22 cellular contexts compared by ENCODE assay signal in genomic region chr3:162170581-162170980, GRCh38.
DNase-seq lines count a peak whose midpoint lies in the region; ATAC-seq, FAIRE-seq and TF ChIP-seq lines count a peak whose summit lies in the region.
"Had no signal": no experiment of that assay in that cellular context is flagged by ENCODE, and none has a peak within 500 bp of the region (broad histone marks: within the 10 kb centered on the region; RNA-seq: fewer than 3 reads in every experiment).

No MANE protein-coding gene starts in this region.

- peak; percentile 77 for FAIRE-seq in astrocyte (lab: Jason Lieb, UNC)
- FAIRE-seq: urothelium cell line had no signal

- H3K36me3 Mint-ChIP-seq in astrocyte (ENCODE audit: low read depth, unreplicated experiment) = no peaks in the 10 kb centered on the region
- H3K36me3 Mint-ChIP-seq: activated naive CD8-positive, alpha-beta T cell; CD14-positive monocyte had no signal

- no peaks in the 10 kb centered on the region for H3K4me1 ChIP-seq in astrocyte (ENCODE audit: insufficient read depth, low read length)
- H3K4me1 ChIP-seq: body of pancreas, spleen had no signal

- peak overlapping the region; percentile 15 for H3K27ac ChIP-seq in astrocyte (ENCODE audit: low read depth, low read length)
- H3K27ac ChIP-seq: body of pancreas, heart right ventricle, PC-9, spleen had no signal

- no peak overlapping the region for H3K4me3 Mint-ChIP-seq in astrocyte (ENCODE audit: unreplicated experiment)
- H3K4me3 Mint-ChIP-seq: activated naive CD8-positive, alpha-beta T cell; activated T-helper 1 cell treated with anti-CD3 and anti-CD28 coated beads, Interleukin-12 subunit alpha, Interleukin-12 subunit beta, Interleukin-2, Interleukin-4 antibody, amounts not matched to agents 30 ng/mL and 10 ng/mL and 1 ng/mL, durations not matched to agents 14 hours and 24 hours and 36 hours; CD14-positive monocyte had no signal

- H3K36me3 ChIP-seq in astrocyte (ENCODE audit: insufficient read depth, low read length) = no peaks in the 10 kb centered on the region
- H3K36me3 ChIP-seq: heart right ventricle, spleen had no signal

- H3K27ac Mint-ChIP-seq in astrocyte (ENCODE audit: unreplicated experiment) = no peak overlapping the region
- H3K27ac Mint-ChIP-seq: activated naive CD8-positive, alpha-beta T cell; activated T-helper 1 cell treated with anti-CD3 and anti-CD28 coated beads, Interleukin-12 subunit alpha, Interleukin-12 subunit beta, Interleukin-2, Interleukin-4 antibody, amounts not matched to agents 30 ng/mL and 10 ng/mL and 1 ng/mL, durations not matched to agents 14 hours and 24 hours and 36 hours; CD14-positive monocyte had no signal

- no peak overlapping the region for H3K4me3 ChIP-seq in astrocyte (ENCODE audit: insufficient read depth, low read depth, low read length)
- H3K4me3 ChIP-seq: body of pancreas, heart right ventricle, PC-9, spleen had no signal

- H4K20me1 ChIP-seq in astrocyte (ENCODE audit: insufficient read depth, low read length) = no peaks in the 10 kb centered on the region

- no peaks in the 10 kb centered on the region for H3K79me2 ChIP-seq in astrocyte (ENCODE audit: insufficient read depth, low read length)

- no peak for TF ChIP-seq CTCF in astrocyte (IDR thresholded peaks at IDR 0.05; ENCODE audit: insufficient read depth, low read depth, low read length)

- H2AFZ ChIP-seq in astrocyte (ENCODE audit: low read depth, low read length) = no peak overlapping the region

- H3K4me2 ChIP-seq in astrocyte (ENCODE audit: low read length) = peak overlapping the region; percentile 16
- H3K4me2 ChIP-seq: PC-9 had no signal

- no peaks in the 10 kb centered on the region for H3K27me3 ChIP-seq in astrocyte (ENCODE audit: insufficient read depth, low read length)
- H3K27me3 ChIP-seq: body of pancreas, heart right ventricle, spleen had no signal

- no peak overlapping the region for H3K9ac ChIP-seq in astrocyte (ENCODE audit: low read length)

- H3K9me3 Mint-ChIP-seq in astrocyte (ENCODE audit: unreplicated experiment) = peaks cover 6% of the 10 kb centered on the region
- H3K9me3 Mint-ChIP-seq: activated T-helper 1 cell treated with anti-CD3 and anti-CD28 coated beads, Interleukin-12 subunit alpha, Interleukin-12 subunit beta, Interleukin-2, Interleukin-4 antibody, amounts not matched to agents 30 ng/mL and 10 ng/mL and 1 ng/mL, durations not matched to agents 14 hours and 24 hours and 36 hours had no signal

- H3K9me3 ChIP-seq in astrocyte (ENCODE audit: insufficient read depth, low read depth, low read length) = no peaks in the 10 kb centered on the region
- H3K9me3 ChIP-seq: body of pancreas had no signal

- H3K4me1 Mint-ChIP-seq in astrocyte (ENCODE audit: low read depth, unreplicated experiment) = peaks cover 9% of the 10 kb centered on the region
- H3K4me1 Mint-ChIP-seq: CD14-positive monocyte had no signal

- ATAC-seq in GM19463 (IDR thresholded peaks at IDR 0.05; ENCODE audit: unreplicated experiment) = peak; percentile 74
- peak; percentile 50 for ATAC-seq in HG03442 (IDR thresholded peaks at IDR 0.05; ENCODE audit: unreplicated experiment)
- no peak for ATAC-seq in HG02588 (IDR thresholded peaks at IDR 0.05; ENCODE audit: unreplicated experiment)
- no peak for ATAC-seq in left lobe of liver
- ATAC-seq: body of pancreas, heart right ventricle had no signal

- DNase-seq in ELR (ENCODE audit: low read depth) (peak; percentile 64), astrocyte (ENCODE audit: low read depth) (peak; percentile 10), left lobe of liver (ENCODE audit: low spot score) (no peak), AG08395 (ENCODE audit: low spot score) (no peak)
- DNase-seq in activated CD4-positive, alpha-beta T cell treated with anti-CD3 and anti-CD28 coated beads, Interleukin-2, amount 50 U/mL, for 48 hours = no peak
- DNase-seq: activated CD4-positive, alpha-beta T cell treated with anti-CD3 and anti-CD28 coated beads for 1 hour; body of pancreas; GOT3; heart right ventricle; Kasumi-1; NCI-H1417; NCI-H2171; PC-9; spleen; T-helper 9 cell had no signal

- H3K27me3 Mint-ChIP-seq in astrocyte (ENCODE audit: low read depth, unreplicated experiment) = no peaks in the 10 kb centered on the region
- H3K27me3 Mint-ChIP-seq: activated naive CD8-positive, alpha-beta T cell had no signal

Comparison
In these comparisons a context has a peak if more than half of its experiments do, and no peak if none do; other contexts are left out.
1. DNase-seq: peak in ELR (single experiment) and astrocyte (single experiment); none in left lobe of liver (single experiment), activated CD4-positive, alpha-beta T cell treated with anti-CD3 and anti-CD28 coated beads, Interleukin-2, amount 50 U/mL, for 48 hours (0 of 2) and AG08395 (single experiment).
2. ATAC-seq: peak in GM19463 (single experiment) and HG03442 (single experiment); none in HG02588 (single experiment) and left lobe of liver (single experiment).